14 cellular contexts compared by ENCODE assay signal in the genomic region with DNA sequence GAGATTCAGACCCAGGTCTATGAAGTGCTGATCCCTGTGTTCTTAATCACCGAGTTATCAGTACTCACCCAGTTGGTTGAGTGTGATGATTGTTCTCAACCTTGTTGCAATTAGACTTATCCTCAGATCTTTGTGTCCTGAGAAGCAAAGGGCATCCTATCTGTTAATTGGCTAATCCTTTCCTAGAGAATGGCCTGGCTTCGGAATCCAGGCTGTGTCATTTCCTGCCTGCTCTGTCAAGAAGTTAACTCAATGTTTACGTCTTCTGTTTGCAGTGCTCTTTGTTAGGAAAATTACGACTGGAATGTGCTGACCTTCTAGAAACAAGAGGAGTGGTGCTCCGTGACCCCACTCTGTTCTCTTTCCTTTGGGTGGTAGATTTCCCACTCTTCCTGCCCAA. TPM values are rescaled to one million over a fixed set of nuclear protein-coding genes. Genes with fewer than 3 reads are reported as not detected.
A peak's percentile ranks its signal among the peaks of the same experiment; 100 is the strongest.
DNase-seq lines count a peak whose midpoint lies in the region; ATAC-seq and TF ChIP-seq lines count a peak whose summit lies in the region.
"Had no signal": no experiment of that assay in that cellular context is flagged by ENCODE, and none has a peak within 500 bp of the region (broad histone marks: within the 10 kb centered on the region; RNA-seq: fewer than 3 reads in every experiment).

No MANE protein-coding gene starts in this region.

- TF ChIP-seq CTCF in MCF 10A (IDR thresholded peaks at IDR 0.05; ENCODE audit: unreplicated experiment), result no peak
- TF ChIP-seq CTCF in breast epithelium (IDR thresholded peaks at IDR 0.05), result no peak
- no peak for TF ChIP-seq CTCF in choroid plexus epithelial cell (conservative IDR thresholded peaks at IDR 0.05; ENCODE audit: low read depth, low read length)
- no peak for TF ChIP-seq CTCF in upper lobe of left lung (IDR thresholded peaks at IDR 0.05)
- TF ChIP-seq CTCF in Caco-2 (IDR thresholded peaks at IDR 0.05; ENCODE audit: insufficient read depth in 1 of 2, low read depth in 1 of 2, low read length in 1 of 2, severe bottlenecking in 1 of 2, unreplicated experiment in 1 of 2), result no peak
- TF ChIP-seq CTCF in foreskin keratinocyte (conservative IDR thresholded peaks at IDR 0.05), result no peak

- BruUV-seq in MCF 10A (replicated peaks; lab: Mats Ljungman, UMichigan) (no TSS peak), Caco-2 (replicated peaks; lab: Mats Ljungman, UMichigan) (no TSS peak)

- TF ChIP-seq POLR2A in breast epithelium (IDR thresholded peaks at IDR 0.05) (no peak), upper lobe of left lung (IDR thresholded peaks at IDR 0.05) (no peak)

- H3K4me1 Mint-ChIP-seq in MCF 10A (ENCODE audit: insufficient read depth, unreplicated experiment) (no peaks in the 10 kb centered on the region), Caco-2 (ENCODE audit: low read depth, unreplicated experiment) (peaks cover 12% of the 10 kb centered on the region)

- H3K36me3 Mint-ChIP-seq in MCF 10A (ENCODE audit: insufficient read depth, unreplicated experiment) (peaks cover 78% of the 10 kb centered on the region), Caco-2 (ENCODE audit: insufficient read depth, unreplicated experiment) (peaks cover 72% of the 10 kb centered on the region)

- H3K27me3 Mint-ChIP-seq in MCF 10A (ENCODE audit: insufficient read depth, unreplicated experiment) (no peaks in the 10 kb centered on the region), Caco-2 (ENCODE audit: insufficient read depth, unreplicated experiment) (no peaks in the 10 kb centered on the region)
- H3K27me3 Mint-ChIP-seq: T-helper 17 cell had no signal

- peak overlapping the region; percentile 25 for H3K27ac Mint-ChIP-seq in MCF 10A (ENCODE audit: low read depth, unreplicated experiment)
- no peak overlapping the region for H3K27ac Mint-ChIP-seq in Caco-2 (ENCODE audit: unreplicated experiment)
- H3K27ac Mint-ChIP-seq: T-helper 17 cell had no signal

- no peaks in the 10 kb centered on the region for H3K9me3 Mint-ChIP-seq in MCF 10A (ENCODE audit: unreplicated experiment)
- H3K9me3 Mint-ChIP-seq in Caco-2 (ENCODE audit: unreplicated experiment), result no peaks in the 10 kb centered on the region

- CTCF ChIA-PET in MCF 10A (lab: Yijun Ruan, JAX), result interaction anchor here (0.6 kb wide), 1 partner anchor 641 kb away, joined by 3 read pairs; no protein-coding TSS in a partner anchor
- CTCF ChIA-PET in Caco-2 (lab: Charles Lee), result no interaction called here

- no peak for TF ChIP-seq EP300 in upper lobe of left lung (IDR thresholded peaks at IDR 0.05)

- POLR2A ChIA-PET in MCF 10A (lab: Yijun Ruan, JAX) (interaction anchor here (0.6 to 3.2 kb wide), 3 partner anchors 10 to 23 kb away, joined by 3 to 39 read pairs (median 7); no protein-coding TSS in a partner anchor), Caco-2 (lab: Charles Lee) (no interaction called here)

- DNase-seq in MCF 10A (ENCODE audit: unreplicated experiment) (peak; percentile 49), breast epithelium (ENCODE audit: low spot score in 2 of 2) (no peak), choroid plexus epithelial cell (ENCODE audit: low read depth) (peak; percentile 87), iPS-NIHi7 (ENCODE audit: extremely low spot score) (peak; percentile 65), upper lobe of left lung (no peak), NCI-H1694 (lab: John Stamatoyannopoulos, UW) (no peak), Caco-2 (no peak), foreskin keratinocyte (no peak)
- DNase-seq: MV-4-11; stimulated activated CD4-positive, alpha-beta T cell treated with anti-CD3 and anti-CD28 coated beads, Interleukin-15, amount 100 ng/mL, for 24 hours; stimulated activated naive CD4-positive, alpha-beta T cell; T-helper 17 cell had no signal

- H3K9me3 ChIP-seq in breast epithelium (no peaks in the 10 kb centered on the region), upper lobe of left lung (no peaks in the 10 kb centered on the region), Caco-2 (no peaks in the 10 kb centered on the region)
- H3K9me3 ChIP-seq: A549, adrenal gland had no signal

- H3K4me1 ChIP-seq in breast epithelium, result no peaks in the 10 kb centered on the region
- peaks cover 0 to 15% (median 14%) of the 10 kb centered on the region in 4 donors for H3K4me1 ChIP-seq in upper lobe of left lung
- peaks cover 6% of the 10 kb centered on the region; the same call in 1 of the 2 replicates for H3K4me1 ChIP-seq in Caco-2
- no peaks in the 10 kb centered on the region for H3K4me1 ChIP-seq in foreskin keratinocyte
- H3K4me1 ChIP-seq: A549, adrenal gland had no signal

- peak in 1 of 2 donors; percentile 31 for ATAC-seq in upper lobe of left lung (ENCODE audit: low FRiP score in 2 of 2)
- ATAC-seq in foreskin keratinocyte, result no peak
- ATAC-seq: A549, T-helper 17 cell had no signal

- H3K27ac ChIP-seq in breast epithelium (no peak overlapping the region), upper lobe of left lung (peak overlapping the region; percentile 61 to 83 (median 68)), foreskin keratinocyte (no peak overlapping the region)
- H3K27ac ChIP-seq: A549 had no signal

- H3K4me3 ChIP-seq in breast epithelium, result no peak overlapping the region
- H3K4me3 ChIP-seq in choroid plexus epithelial cell (ENCODE audit: low read depth, low read length), result no peak overlapping the region
- H3K4me3 ChIP-seq in upper lobe of left lung, result no peak overlapping the region
- no peak overlapping the region for H3K4me3 ChIP-seq in Caco-2 (ENCODE audit: low read depth, low read length)
- H3K4me3 ChIP-seq: A549, adrenal gland had no signal

- H3K27me3 ChIP-seq in breast epithelium, result no peaks in the 10 kb centered on the region
- no peaks in the 10 kb centered on the region for H3K27me3 ChIP-seq in upper lobe of left lung
- no peaks in the 10 kb centered on the region for H3K27me3 ChIP-seq in Caco-2 (replicated peaks; ENCODE audit: control insufficient read depth, insufficient read depth, low read length)
- H3K27me3 ChIP-seq in foreskin keratinocyte, result no peaks in the 10 kb centered on the region
- H3K27me3 ChIP-seq: adrenal gland had no signal

- H3K36me3 ChIP-seq in breast epithelium, result peaks cover 3% of the 10 kb centered on the region
- H3K36me3 ChIP-seq in upper lobe of left lung, result peaks cover 0 to 53% (median 11%) of the 10 kb centered on the region in 4 donors
- H3K36me3 ChIP-seq in Caco-2 (ENCODE audit: control insufficient read depth, insufficient read depth, low read length), result no peaks in the 10 kb centered on the region; the same call in 1 of the 2 replicates

- H3K4me3 Mint-ChIP-seq in MCF 10A (ENCODE audit: unreplicated experiment), result no peak overlapping the region
- H3K4me3 Mint-ChIP-seq in Caco-2 (ENCODE audit: unreplicated experiment), result no peak overlapping the region
- H3K4me3 Mint-ChIP-seq: T-helper 17 cell had no signal

- 26 to 42% methylated on average over 4 to 5 of the region's 5 CpGs for WGBS in upper lobe of left lung, 2 donors

- intact Hi-C loops in MCF 10A (cut with micrococcal nuclease) (no loop called here), breast epithelium (cut with DNase I; ENCODE audit: low total_unique reads) (no loop called here), Caco-2 (cut with micrococcal nuclease; ENCODE audit: unreplicated experiment) (no loop called here)

RNA-seq across cellular contexts. Expression of gene GAS5, which starts 14.7 kb away (rescaled TPM):
- total RNA-seq in MCF 10A (2022) (3,184 and 3,772 TPM in 2 replicates), breast epithelium (100 to 1,000 TPM; 320 to 763 (median 754) TPM), upper lobe of left lung (100 to 1,000 TPM; 169 to 367 (median 271) TPM), Caco-2 (2022) (559 and 641 TPM in 2 replicates), foreskin keratinocyte (361 and 387 TPM in 2 replicates)
- polyA plus RNA-seq in foreskin keratinocyte, result 417 and 443 TPM in 2 replicates

RNA-seq across cellular contexts. Expression of gene ZBTB37, which starts 15.1 kb away (rescaled TPM):
- total RNA-seq in MCF 10A (2022) (12.8 and 15.2 TPM in 2 replicates), breast epithelium (10 to 100 TPM; 10.2 to 15.7 (median 15.4) TPM), upper lobe of left lung (10 to 100 TPM in 4 of 6 donors, 1 to 10 TPM in 2; 5.3 to 17.8 (median 12.0) TPM), Caco-2 (2022) (8.1 and 8.4 TPM in 2 replicates), foreskin keratinocyte (2.8 and 3.4 TPM in 2 replicates)
- polyA plus RNA-seq in foreskin keratinocyte, result 0.25 and 0.28 TPM in 2 replicates

RNA-seq across cellular contexts. Expression of gene CENPL, which starts 28.4 kb away (rescaled TPM):
- 14.1 and 24.5 TPM in 2 replicates for total RNA-seq in MCF 10A (2022)
- total RNA-seq in breast epithelium, result 1 to 10 TPM; 4.5 to 6.0 (median 4.6) TPM
- 1 to 10 TPM; 1.8 to 8.4 (median 4.4) TPM for total RNA-seq in upper lobe of left lung
- 21.3 and 23.1 TPM in 2 replicates for total RNA-seq in Caco-2 (2022)
- total RNA-seq in foreskin keratinocyte, result 15.5 and 16.1 TPM in 2 replicates
- 4.8 and 5.9 TPM in 2 replicates for polyA plus RNA-seq in foreskin keratinocyte

RNA-seq across cellular contexts. Expression of gene DARS2, which starts 28.6 kb away (rescaled TPM):
- 34.6 and 40.4 TPM in 2 replicates for total RNA-seq in MCF 10A (2022)
- 10 to 100 TPM in 2 of 3 donors, 1 to 10 TPM in 1; 9.4 to 15.8 (median 14.1) TPM for total RNA-seq in breast epithelium
- total RNA-seq in upper lobe of left lung, result 10 to 100 TPM in 5 of 6 donors, 1 to 10 TPM in 1; 7.3 to 19.1 (median 12.5) TPM
- total RNA-seq in Caco-2 (2022), result 41.3 and 45.1 TPM in 2 replicates
- total RNA-seq in foreskin keratinocyte, result 37.7 and 40.5 TPM in 2 replicates
- polyA plus RNA-seq in foreskin keratinocyte, result 15.4 and 20.8 TPM in 2 replicates

Comparison
In these comparisons a context has a peak if more than half of its experiments do, and no peak if none do; other contexts are left out.
1. DNase-seq: peak in MCF 10A (single experiment), choroid plexus epithelial cell (single experiment) and iPS-NIHi7 (single experiment); none in breast epithelium (0 of 2), upper lobe of left lung (0 of 2), NCI-H1694 (single experiment), Caco-2 (0 of 2) and foreskin keratinocyte (0 of 2).
2. H3K27ac ChIP-seq: peak in upper lobe of left lung (4 of 4); none in breast epithelium (0 of 2) and foreskin keratinocyte (single experiment).